In genomic region chr1:248821101-248821500, GRCh38 we compare ENCODE assay signal across 12 cellular contexts. TPM values are rescaled to one million over a fixed set of nuclear protein-coding genes. Genes with fewer than 3 reads are reported as not detected.
DNase-seq lines count a peak whose midpoint lies in the region; ATAC-seq and TF ChIP-seq lines count a peak whose summit lies in the region.
"Had no signal": no experiment of that assay in that cellular context is flagged by ENCODE, and none has a peak within 500 bp of the region (broad histone marks: within the 10 kb centered on the region; RNA-seq: fewer than 3 reads in every experiment).

No MANE protein-coding gene starts in this region.

- H4K20me1 ChIP-seq in DND-41 (ENCODE audit: insufficient read depth, low read length): peaks cover 59% of the 10 kb centered on the region

- peaks cover 70 to 73% of the 10 kb centered on the region in 2 donors for H3K4me1 Mint-ChIP-seq in effector memory CD8-positive, alpha-beta T cell (ENCODE audit: low read depth in 2 of 2)
- H3K4me1 Mint-ChIP-seq in stimulated activated naive CD8-positive, alpha-beta T cell treated with anti-CD3 and anti-CD28 coated beads, Interleukin-15, amount 100 ng/mL, for 72 hours: peaks cover 94% of the 10 kb centered on the region

- H3K9me3 Mint-ChIP-seq in effector memory CD8-positive, alpha-beta T cell: no peaks in the 10 kb centered on the region
- H3K9me3 Mint-ChIP-seq in stimulated activated naive CD8-positive, alpha-beta T cell treated with anti-CD3 and anti-CD28 coated beads, Interleukin-15, amount 100 ng/mL, for 72 hours: no peaks in the 10 kb centered on the region
- H3K9me3 Mint-ChIP-seq: activated T-cell treated with anti-CD3 and anti-CD28 coated beads, Interleukin-2, amount 50 U/mL, for 4 hours had no signal

- H3K4me1 ChIP-seq in DND-41 (ENCODE audit: insufficient read depth, low read length): peaks cover 51% of the 10 kb centered on the region
- peaks cover 92 to 93% of the 10 kb centered on the region in 2 experiments for H3K4me1 ChIP-seq in neutrophil (ENCODE audit: control insufficient read depth in 1 of 2, insufficient read depth in 1 of 2, low read depth in 1 of 2, low read length in 1 of 2)

- no peak overlapping the region for H3K4me3 ChIP-seq in DND-41 (ENCODE audit: low read depth in 1 of 2, low read length in 2 of 2)
- H3K4me3 ChIP-seq in MG63: no peak overlapping the region
- peak overlapping the region; percentile 94 to 100 for H3K4me3 ChIP-seq in neutrophil (ENCODE audit: low read depth in 1 of 2, low read length in 1 of 2)
- H3K4me3 ChIP-seq: left lung had no signal

- no peak for TF ChIP-seq CTCF in DND-41 (IDR thresholded peaks at IDR 0.05; ENCODE audit: borderline replicate concordance, extremely low read depth, low read length, poor library complexity, severe bottlenecking)
- TF ChIP-seq CTCF in neutrophil (IDR thresholded peaks at IDR 0.05): no peak

- peak overlapping the region; percentile 32 for H3K4me2 ChIP-seq in DND-41 (ENCODE audit: insufficient read depth, low read length)

- H2AFZ ChIP-seq in DND-41 (ENCODE audit: low read depth, low read length): no peak overlapping the region

- H3K36me3 ChIP-seq in DND-41 (ENCODE audit: insufficient read depth, low read length) (peaks cover 79% of the 10 kb centered on the region), MG63 (peaks cover 73% of the 10 kb centered on the region), neutrophil (peaks cover 30% of the 10 kb centered on the region)

- H3K9me3 ChIP-seq in DND-41 (ENCODE audit: insufficient read depth, low read length, severe bottlenecking): no peaks in the 10 kb centered on the region
- H3K9me3 ChIP-seq in MG63: no peaks in the 10 kb centered on the region
- H3K9me3 ChIP-seq in neutrophil: no peaks in the 10 kb centered on the region
- H3K9me3 ChIP-seq: left lung had no signal

- no peak for DNase-seq in DND-41
- peak; percentile 94 for DNase-seq in MG63
- no peak for DNase-seq in effector memory CD8-positive, alpha-beta T cell
- DNase-seq in stimulated activated naive CD8-positive, alpha-beta T cell treated with anti-CD3 and anti-CD28 coated beads, Interleukin-15, amount 100 ng/mL, for 72 hours: no peak
- DNase-seq in NCI-H345 treated with DMSO at 0.1 percent for 48 hours (lab: John Stamatoyannopoulos, UW; ENCODE audit: unreplicated experiment): no peak
- no peak for DNase-seq in retina
- DNase-seq: activated T-cell treated with anti-CD3 and anti-CD28 coated beads, Interleukin-2, amount 50 U/mL, for 4 hours; left lung; NCI-H1694 treated with DMSO at 0.1 percent for 48 hours; stimulated activated CD4-positive, alpha-beta T cell treated with anti-CD3 and anti-CD28 coated beads, Interleukin-12 subunit alpha, Interleukin-12 subunit beta, amount 100 ng/mL, for 4 hours had no signal

- no peaks in the 10 kb centered on the region for H3K27me3 Mint-ChIP-seq in effector memory CD8-positive, alpha-beta T cell
- no peaks in the 10 kb centered on the region for H3K27me3 Mint-ChIP-seq in stimulated activated naive CD8-positive, alpha-beta T cell treated with anti-CD3 and anti-CD28 coated beads, Interleukin-15, amount 100 ng/mL, for 72 hours

- no peak overlapping the region for H3K27ac ChIP-seq in DND-41 (ENCODE audit: low read length)
- H3K27ac ChIP-seq in neutrophil: peak overlapping the region; percentile 99

- ATAC-seq in DND-41 (ENCODE audit: insufficient read depth, low read depth) (no peak), HG03565 (IDR thresholded peaks at IDR 0.05; ENCODE audit: unreplicated experiment) (no peak)
- no peak for ATAC-seq in effector memory CD8-positive, alpha-beta T cell (replicated peaks)
- no peak for ATAC-seq in stimulated activated naive CD8-positive, alpha-beta T cell treated with anti-CD3 and anti-CD28 coated beads, Interleukin-15, amount 100 ng/mL, for 72 hours
- ATAC-seq: activated T-cell treated with anti-CD3 and anti-CD28 coated beads, Interleukin-2, amount 50 U/mL, for 4 hours; left lung had no signal

- H3K27me3 ChIP-seq in DND-41 (ENCODE audit: insufficient read depth, low read length, poor library complexity) (no peaks in the 10 kb centered on the region), MG63 (no peaks in the 10 kb centered on the region), neutrophil (no peaks in the 10 kb centered on the region)
- H3K27me3 ChIP-seq: left lung had no signal

- peaks cover 34% of the 10 kb centered on the region for H3K36me3 Mint-ChIP-seq in effector memory CD8-positive, alpha-beta T cell (ENCODE audit: insufficient read depth)

- peak overlapping the region in 1 of 2 donors; percentile 18 for H3K4me3 Mint-ChIP-seq in effector memory CD8-positive, alpha-beta T cell
- no peak overlapping the region for H3K4me3 Mint-ChIP-seq in stimulated activated naive CD8-positive, alpha-beta T cell treated with anti-CD3 and anti-CD28 coated beads, Interleukin-15, amount 100 ng/mL, for 72 hours
- H3K4me3 Mint-ChIP-seq: activated T-cell treated with anti-CD3 and anti-CD28 coated beads, Interleukin-2, amount 50 U/mL, for 4 hours had no signal

- no peak overlapping the region for H3K9ac ChIP-seq in DND-41 (ENCODE audit: low read depth, low read length)

- peak overlapping the region; percentile 46 to 66 for H3K27ac Mint-ChIP-seq in effector memory CD8-positive, alpha-beta T cell
- no peak overlapping the region for H3K27ac Mint-ChIP-seq in stimulated activated naive CD8-positive, alpha-beta T cell treated with anti-CD3 and anti-CD28 coated beads, Interleukin-15, amount 100 ng/mL, for 72 hours

- peaks cover 76% of the 10 kb centered on the region for H3K79me2 ChIP-seq in DND-41 (ENCODE audit: insufficient read depth, low read length)

RNA-seq across cellular contexts. Expression of gene SH3BP5L, which starts 4.6 kb away (rescaled TPM):
- total RNA-seq in MG63 (2014; rRNA removed; shearing (Covaris generic); ENCODE audit: low replicate concordance): 15.8 and 30.0 TPM in 2 replicates

RNA-seq across cellular contexts. Expression of gene ZNF672, which starts 16.9 kb away (rescaled TPM):
- 16.4 and 22.2 TPM in 2 replicates for total RNA-seq in MG63 (2014; rRNA removed; shearing (Covaris generic); ENCODE audit: low replicate concordance)

RNA-seq across cellular contexts. Expression of gene ZNF692, which starts 37.8 kb away (rescaled TPM):
- 14.3 and 14.7 TPM in 2 replicates for total RNA-seq in MG63 (2014; rRNA removed; shearing (Covaris generic); ENCODE audit: low replicate concordance)

Comparison
In these comparisons a context has a peak if more than half of its experiments do, and no peak if none do; other contexts are left out.
1. H3K4me3 ChIP-seq: peak in neutrophil (2 of 2); none in DND-41 (0 of 2) and MG63 (single experiment).
2. H3K27ac Mint-ChIP-seq: peak in effector memory CD8-positive, alpha-beta T cell (2 of 2); none in stimulated activated naive CD8-positive, alpha-beta T cell treated with anti-CD3 and anti-CD28 coated beads, Interleukin-15, amount 100 ng/mL, for 72 hours (0 of 2).